In genomic region chr14:75428230-75429104, GRCh38 we compare ENCODE assay signal across 8 cellular contexts. TPM values are rescaled to one million over a fixed set of nuclear protein-coding genes. Genes with fewer than 3 reads are reported as not detected.
A peak's percentile ranks its signal among the peaks of the same experiment; 100 is the strongest.
DNase-seq lines count a peak whose midpoint lies in the region; ATAC-seq and TF ChIP-seq lines count a peak whose summit lies in the region.

No MANE protein-coding gene starts in this region.

- H3K9me3 ChIP-seq in esophagus muscularis mucosa (no peaks in the 10 kb centered on the region), aorta (ENCODE audit: control insufficient read depth, low read length) (no peaks in the 10 kb centered on the region)

- H3K36me3 Mint-ChIP-seq in activated B cell treated with CpG ODN at 0.5 μM for 24 hours (ENCODE audit: low read depth) (peaks cover 14% of the 10 kb centered on the region), naive B cell (peaks cover 0 to 7% of the 10 kb centered on the region in 2 donors)

- H3K36me3 ChIP-seq in esophagus muscularis mucosa: peaks cover 3 to 20% (median 16%) of the 10 kb centered on the region in 4 donors
- no peaks in the 10 kb centered on the region for H3K36me3 ChIP-seq in aorta (ENCODE audit: control insufficient read depth in 1 of 2, insufficient read depth in 2 of 2, low read length in 1 of 2)

- TF ChIP-seq CTCF in activated B cell treated with CpG ODN at 0.5 μM for 24 hours (IDR thresholded peaks at IDR 0.05): no peak
- no peak for TF ChIP-seq CTCF in esophagus muscularis mucosa (IDR thresholded peaks at IDR 0.05)

- H3K27ac Mint-ChIP-seq in activated B cell treated with CpG ODN at 0.5 μM for 24 hours (no peak overlapping the region), naive B cell (peak overlapping the region in 3 of 6 donors; percentile 24 to 45 (median 27))

- H3K4me1 ChIP-seq in esophagus muscularis mucosa: peaks cover 41 to 68% (median 54%) of the 10 kb centered on the region in 4 donors
- peaks cover 0 to 12% of the 10 kb centered on the region in 2 donors for H3K4me1 ChIP-seq in aorta (ENCODE audit: control insufficient read depth in 1 of 2, insufficient read depth in 2 of 2, low read length in 2 of 2)

- peaks cover 37% of the 10 kb centered on the region for H3K4me1 Mint-ChIP-seq in activated B cell treated with CpG ODN at 0.5 μM for 24 hours
- H3K4me1 Mint-ChIP-seq in naive B cell: peaks cover 19 to 30% (median 29%) of the 10 kb centered on the region in 3 donors

- WGBS in esophagus muscularis mucosa: 2% methylated on average over 19 of the region's 64 CpGs
- 1 to 2% methylated on average over 27 to 64 of the region's 64 CpGs for WGBS in aorta, 2 donors

- H3K4me3 Mint-ChIP-seq in activated B cell treated with CpG ODN at 0.5 μM for 24 hours: peak overlapping the region; percentile 79
- H3K4me3 Mint-ChIP-seq in naive B cell: peak overlapping the region; percentile 75 to 94 (median 86)

- CTCF ChIA-PET in activated B cell treated with CpG ODN at 0.5 μM for 24 hours (lab: Charles Lee): no interaction called here

- peak overlapping the region; percentile 79 to 87 (median 83) for H3K4me3 ChIP-seq in esophagus muscularis mucosa
- H3K4me3 ChIP-seq in aorta (ENCODE audit: low read length in 2 of 2): peak overlapping the region; percentile 85 to 92

- DNase-seq in NCI-H2227 (lab: John Stamatoyannopoulos, UW; ENCODE audit: unreplicated experiment): peak; percentile 40
- no peak for DNase-seq in NCI-H2227 treated with DMSO at 0.1 percent for 48 hours (lab: John Stamatoyannopoulos, UW)
- DNase-seq in activated B cell treated with CpG ODN at 0.5 μM for 24 hours: peak; percentile 33
- DNase-seq in esophagus muscularis mucosa (ENCODE audit: extremely low spot score): no peak
- DNase-seq in naive B cell: no peak
- peak; percentile 76 to 84 for DNase-seq in aorta
- no peak for DNase-seq in H4 (ENCODE audit: low spot score)

- intact Hi-C loops in activated B cell treated with CpG ODN at 0.5 μM for 24 hours (cut with micrococcal nuclease) (loop anchor here (5.0 kb wide), 1 partner anchor 59 kb away; no protein-coding TSS in a partner anchor), esophagus muscularis mucosa (cut with DNase I) (no loop called here), aorta (cut with DNase I) (loop anchor here (5.0 to 10.0 kb wide), 3 partner anchors 66 to 116 kb away; no protein-coding TSS in a partner anchor)

- POLR2A ChIA-PET in activated B cell treated with CpG ODN at 0.5 μM for 24 hours (lab: Charles Lee): interaction anchor here (0.6 to 2.6 kb wide), 7 partner anchors 12 to 121 kb away, joined by 3 to 9 read pairs (median 5); partner anchors contain the start of gene BATF

- H3K9me3 Mint-ChIP-seq in activated B cell treated with CpG ODN at 0.5 μM for 24 hours: no peaks in the 10 kb centered on the region
- H3K9me3 Mint-ChIP-seq in naive B cell: peaks cover 0 to 3% (median 0%) of the 10 kb centered on the region in 7 donors

- peak; percentile 9 for ATAC-seq in HG03135 (IDR thresholded peaks at IDR 0.05; ENCODE audit: unreplicated experiment)
- ATAC-seq in activated B cell treated with CpG ODN at 0.5 μM for 24 hours (ENCODE audit: low read depth): peak; percentile 29
- peak; percentile 8 for ATAC-seq in naive B cell (ENCODE audit: low read depth in 2 of 2)
- peak; percentile 40 for ATAC-seq in aorta (ENCODE audit: low FRiP score)

- TF ChIP-seq POLR2A in esophagus muscularis mucosa (IDR thresholded peaks at IDR 0.05; ENCODE audit: low read depth): no peak

- H3K27me3 ChIP-seq in esophagus muscularis mucosa: no peaks in the 10 kb centered on the region
- no peaks in the 10 kb centered on the region for H3K27me3 ChIP-seq in aorta (ENCODE audit: control insufficient read depth in 1 of 2, insufficient read depth in 2 of 2, low read length in 1 of 2)

- TF ChIP-seq EP300 in esophagus muscularis mucosa (IDR thresholded peaks at IDR 0.05): no peak

- peak overlapping the region; percentile 86 to 96 (median 88) for H3K27ac ChIP-seq in esophagus muscularis mucosa (replicated peaks in 1 of 4)
- H3K27ac ChIP-seq in aorta (ENCODE audit: low read depth in 1 of 2, low read length in 2 of 2): peak overlapping the region in 1 of 2 donors; percentile 41

- no peaks in the 10 kb centered on the region for H3K27me3 Mint-ChIP-seq in activated B cell treated with CpG ODN at 0.5 μM for 24 hours
- no peaks in the 10 kb centered on the region for H3K27me3 Mint-ChIP-seq in naive B cell

RNA-seq across cellular contexts. Expression of gene JDP2, which starts 0.6 kb away (rescaled TPM):
- total RNA-seq in activated B cell treated with CpG ODN at 0.5 μM for 24 hours: 21.2 and 21.8 TPM in 2 replicates
- total RNA-seq in esophagus muscularis mucosa: 10 to 100 TPM; 50.5 to 94.5 (median 78.3) TPM
- 1 to 10 TPM in 5 of 6 donors, not detected in 1; 1.5 to 4.7 (median 3.3) TPM for polyA plus RNA-seq in naive B cell (ENCODE audit: low read depth in 6 of 6)
- total RNA-seq in aorta: 10 to 100 TPM; 48.3 to 50.2 TPM
- 10 to 100 TPM; 20.9 to 39.7 TPM for polyA plus RNA-seq in aorta
- total RNA-seq in H4 (2014; rRNA removed; shearing (Covaris generic)): 17.6 and 31.9 TPM in 2 replicates

Comparison
In these comparisons a context has a peak if more than half of its experiments do, and no peak if none do; other contexts are left out.
1. DNase-seq: peak in NCI-H2227 (single experiment), activated B cell treated with CpG ODN at 0.5 μM for 24 hours (single experiment) and aorta (2 of 2); none in NCI-H2227 treated with DMSO at 0.1 percent for 48 hours (single experiment), esophagus muscularis mucosa (single experiment), naive B cell (single experiment) and H4 (single experiment).
2. Peak in every context shown above with its lines, with median percentiles within 50 percentile points of each other: ATAC-seq.